ENCODE assay signal across 14 cellular contexts in genomic region chr12:13164859-13165577, GRCh38. TPM values are rescaled to one million over a fixed set of nuclear protein-coding genes. Genes with fewer than 3 reads are reported as not detected.
DNase-seq lines count a peak whose midpoint lies in the region; ATAC-seq, FAIRE-seq and TF ChIP-seq lines count a peak whose summit lies in the region.
"Had no signal": no experiment of that assay in that cellular context is flagged by ENCODE, and none has a peak within 500 bp of the region (broad histone marks: within the 10 kb centered on the region; RNA-seq: fewer than 3 reads in every experiment).

No MANE protein-coding gene starts in this region.

- BruUV-seq in HCT116 (replicated peaks; lab: Mats Ljungman, UMichigan) (no TSS peak), K562 (replicated peaks; lab: Mats Ljungman, UMichigan) (no TSS peak)

- peak overlapping the region; percentile 41 for H3K4me3 ChIP-seq in CD4-positive, CD25-positive, alpha-beta regulatory T cell (ENCODE audit: low read depth, low read length)
- H3K4me3 ChIP-seq in HCT116 (replicated peaks in 1 of 2; ENCODE audit: low read depth in 1 of 2, low read length in 2 of 2) (peak overlapping the region in 1 of 2 experiments; percentile 15; a peak in 1 of 4 replicates), K562 (no peak overlapping the region)
- H3K4me3 ChIP-seq in naive thymus-derived CD4-positive, alpha-beta T cell (ENCODE audit: low read length), result no peak overlapping the region
- H3K4me3 ChIP-seq: prostate gland had no signal

- POLR2A ChIA-PET in HCT116 (lab: Charles Lee) (interaction anchor here (1.1 kb wide), 1 partner anchor 31 kb away, joined by 4 read pairs; the partner anchor contains the start of gene EMP1), K562 (lab: Yijun Ruan, JAX) (no interaction called here)
- POLR2A ChIA-PET in naive thymus-derived CD4-positive, alpha-beta T cell (lab: Charles Lee), result interaction anchor here (0.7 kb wide), 2 partner anchors 13 to 15 kb away, joined by 3 to 4 read pairs; no protein-coding TSS in a partner anchor

- H3K36me3 Mint-ChIP-seq in CD4-positive, CD25-positive, alpha-beta regulatory T cell, result no peaks in the 10 kb centered on the region
- peaks cover 0 to 2% (median 0%) of the 10 kb centered on the region in 5 donors for H3K36me3 Mint-ChIP-seq in naive thymus-derived CD4-positive, alpha-beta T cell

- intact Hi-C loops in HCT116 (cut with micrococcal nuclease), result no loop called here
- intact Hi-C loops in K562 (cut with micrococcal nuclease), result no loop called here
- intact Hi-C loops in naive thymus-derived CD4-positive, alpha-beta T cell (cut with micrococcal nuclease), result loop anchor here (1.0 to 5.0 kb wide), 4 partner anchors 14 to 163 kb away; partner anchors contain the start of genes EMP1 (in 2 of the 2) and HEBP1 (in 1 of the 2)

- RAD21 ChIA-PET in HCT116 (lab: Charles Lee; ENCODE audit: low non-redundant PET in 1 of 2, low total read pairs in 2 of 2, uncharacterized antibody in 2 of 2, unreplicated experiment in 2 of 2), result no interaction called here

- DNase-seq in CD4-positive, CD25-positive, alpha-beta regulatory T cell, result no peak
- no peak for DNase-seq in HCT116 (ENCODE audit: low read depth, low spot score)
- no peak for DNase-seq in K562 (ENCODE audit: extremely low read depth in 1 of 4, low spot score in 3 of 4)
- no peak for DNase-seq in naive thymus-derived CD4-positive, alpha-beta T cell
- no peak for DNase-seq in NCI-H446 (lab: John Stamatoyannopoulos, UW)
- no peak for DNase-seq in NCI-H187 (lab: John Stamatoyannopoulos, UW)
- DNase-seq in GM12891 (ENCODE audit: insufficient read length, low spot score), result no peak
- no peak for DNase-seq in dedifferentiated amniotic fluid mesenchymal stem cell (ENCODE audit: extremely low spot score)
- DNase-seq: midbrain, NCI-H526 treated with DMSO at 0.1 percent for 48 hours, SHP77 treated with DMSO at 0.1 percent for 48 hours had no signal

- no peak for TF ChIP-seq CTCF in HCT116 (IDR thresholded peaks at IDR 0.05 in 2 of 3, conservative IDR thresholded peaks at IDR 0.05 in 1 of 3; ENCODE audit: borderline replicate concordance in 1 of 3, insufficient read depth in 1 of 3, low read depth in 2 of 3, low read length in 2 of 3)
- TF ChIP-seq CTCF in K562 (IDR thresholded peaks at IDR 0.05 in 2 of 3, conservative IDR thresholded peaks at IDR 0.05 in 1 of 3; ENCODE audit: insufficient read depth in 2 of 3, low read depth in 1 of 3, low read length in 3 of 3), result no peak

- no peaks in the 10 kb centered on the region for H3K9me3 ChIP-seq in CD4-positive, CD25-positive, alpha-beta regulatory T cell (ENCODE audit: control insufficient read depth in 2 of 2, low read length in 2 of 2)
- H3K9me3 ChIP-seq in HCT116 (ENCODE audit: control insufficient read depth in 1 of 2, insufficient read depth in 1 of 2, low read depth in 1 of 2, low read length in 2 of 2), result no peaks in the 10 kb centered on the region
- H3K9me3 ChIP-seq in K562 (replicated peaks; ENCODE audit: control insufficient read depth, insufficient read depth, low read depth, low read length), result no peaks in the 10 kb centered on the region
- no peaks in the 10 kb centered on the region for H3K9me3 ChIP-seq in naive thymus-derived CD4-positive, alpha-beta T cell (ENCODE audit: control insufficient read depth in 2 of 3, low read length in 3 of 3)
- H3K9me3 ChIP-seq: prostate gland had no signal

- H3K9ac ChIP-seq in HCT116 (ENCODE audit: low read length), result peak overlapping the region; percentile 45
- H3K9ac ChIP-seq in K562 (ENCODE audit: insufficient read depth in 1 of 2, low read depth in 2 of 2, low read length in 2 of 2), result no peak overlapping the region

- peaks cover 10% of the 10 kb centered on the region for H3K4me1 ChIP-seq in CD4-positive, CD25-positive, alpha-beta regulatory T cell (ENCODE audit: control insufficient read depth, insufficient read depth, low read length, poor library complexity, severe bottlenecking)
- H3K4me1 ChIP-seq in HCT116 (ENCODE audit: control insufficient read depth in 1 of 2, insufficient read depth in 2 of 2, low read length in 2 of 2) (peaks cover 23 to 59% of the 10 kb centered on the region in 2 experiments), K562 (replicated peaks in 1 of 2; ENCODE audit: control insufficient read depth in 2 of 2, insufficient read depth in 2 of 2, low read length in 2 of 2) (no peaks in the 10 kb centered on the region; a peak in 1 of 5 replicates)
- H3K4me1 ChIP-seq in naive thymus-derived CD4-positive, alpha-beta T cell (ENCODE audit: control insufficient read depth in 2 of 2, insufficient read depth in 2 of 2, low read length in 2 of 2), result peaks cover 13 to 24% of the 10 kb centered on the region in 2 donors
- H3K4me1 ChIP-seq: prostate gland had no signal

- ATAC-seq in CD4-positive, CD25-positive, alpha-beta regulatory T cell (ENCODE audit: low read depth in 2 of 2), result no peak
- no peak for ATAC-seq in HCT116
- ATAC-seq in K562, result no peak
- no peak for ATAC-seq in naive thymus-derived CD4-positive, alpha-beta T cell

- CTCF ChIA-PET in HCT116 (lab: Charles Lee), result no interaction called here
- CTCF ChIA-PET in K562 (lab: Yijun Ruan, JAX; ENCODE audit: low intra/inter-chr PET ratio), result no interaction called here
- CTCF ChIA-PET in naive thymus-derived CD4-positive, alpha-beta T cell (lab: Charles Lee), result interaction anchor here (1.2 kb wide), 1 partner anchor 47 kb away, joined by 5 read pairs; no protein-coding TSS in a partner anchor

- no peaks in the 10 kb centered on the region for H3K36me3 ChIP-seq in CD4-positive, CD25-positive, alpha-beta regulatory T cell (ENCODE audit: control insufficient read depth, insufficient read depth, low read length)
- no peaks in the 10 kb centered on the region for H3K36me3 ChIP-seq in HCT116 (ENCODE audit: control insufficient read depth in 1 of 2, insufficient read depth in 2 of 2, low read length in 2 of 2)
- no peaks in the 10 kb centered on the region for H3K36me3 ChIP-seq in K562 (ENCODE audit: control insufficient read depth, insufficient read depth, low read length)
- H3K36me3 ChIP-seq in naive thymus-derived CD4-positive, alpha-beta T cell (ENCODE audit: control insufficient read depth in 2 of 3, insufficient read depth in 3 of 3, low read length in 3 of 3), result no peaks in the 10 kb centered on the region
- H3K36me3 ChIP-seq: prostate gland had no signal

- H3K27me3 ChIP-seq in CD4-positive, CD25-positive, alpha-beta regulatory T cell (ENCODE audit: control insufficient read depth, insufficient read depth, low read length), result no peaks in the 10 kb centered on the region
- H3K27me3 ChIP-seq in HCT116 (ENCODE audit: insufficient read depth, low read length), result no peaks in the 10 kb centered on the region
- no peaks in the 10 kb centered on the region for H3K27me3 ChIP-seq in K562 (ENCODE audit: control insufficient read depth in 2 of 2, insufficient read depth in 2 of 2, low read length in 2 of 2)
- H3K27me3 ChIP-seq in naive thymus-derived CD4-positive, alpha-beta T cell (ENCODE audit: control insufficient read depth in 2 of 2, insufficient read depth in 2 of 2, low read length in 2 of 2), result no peaks in the 10 kb centered on the region

- H3K4me3 Mint-ChIP-seq in CD4-positive, CD25-positive, alpha-beta regulatory T cell, result peak overlapping the region in 2 of 4 donors; percentile 34 to 53
- peak overlapping the region in 7 of 10 donors; percentile 13 to 63 (median 57) for H3K4me3 Mint-ChIP-seq in naive thymus-derived CD4-positive, alpha-beta T cell
- H3K4me3 Mint-ChIP-seq: activated T-cell treated with anti-CD3 and anti-CD28 coated beads, Interleukin-2, amount 50 U/mL, for 4 hours had no signal

- H4K20me1 ChIP-seq in HCT116 (ENCODE audit: insufficient read depth), result no peaks in the 10 kb centered on the region
- H4K20me1 ChIP-seq in K562 (replicated peaks; ENCODE audit: control insufficient read depth, insufficient read depth, low read length), result no peaks in the 10 kb centered on the region

- in situ Hi-C loops in K562 (cut with MboI), result no loop called here

- H3K27ac Mint-ChIP-seq in CD4-positive, CD25-positive, alpha-beta regulatory T cell, result peak overlapping the region; percentile 3 to 78 (median 68)
- peak overlapping the region; percentile 11 to 82 (median 76) for H3K27ac Mint-ChIP-seq in naive thymus-derived CD4-positive, alpha-beta T cell

- H3K27ac ChIP-seq in CD4-positive, CD25-positive, alpha-beta regulatory T cell (ENCODE audit: insufficient read depth, low read length, poor library complexity, severe bottlenecking), result no peak overlapping the region
- peak overlapping the region; percentile 3; the same call in 1 of the 2 replicates for H3K27ac ChIP-seq in HCT116 (ENCODE audit: low read depth, low read length)
- no peak overlapping the region for H3K27ac ChIP-seq in K562 (ENCODE audit: extremely low read depth, low read depth, low read length)
- H3K27ac ChIP-seq in naive thymus-derived CD4-positive, alpha-beta T cell (ENCODE audit: low read depth, low read length), result peak overlapping the region; percentile 1
- H3K27ac ChIP-seq: VCaP had no signal

- TF ChIP-seq POLR2A in HCT116 (IDR thresholded peaks at IDR 0.05; ENCODE audit: borderline replicate concordance, extremely low read depth, insufficient read depth, insufficient read length) (no peak), K562 (conservative IDR thresholded peaks at IDR 0.05) (no peak), GM12891 (IDR thresholded peaks at IDR 0.05; ENCODE audit: low read depth, low read length) (no peak)

- TF ChIP-seq RAD21 in HCT116 (IDR thresholded peaks at IDR 0.05; ENCODE audit: low read depth), result no peak
- TF ChIP-seq RAD21 in K562 (CRISPR knock-in tag; conservative IDR thresholded peaks at IDR 0.05 in 1 of 2, IDR thresholded peaks at IDR 0.05 in 1 of 2), result no peak

- FAIRE-seq in K562 (lab: Jason Lieb, UNC) (no peak), GM12891 (lab: Jason Lieb, UNC) (no peak)

- peak overlapping the region; percentile 52 for H2AFZ ChIP-seq in HCT116 (ENCODE audit: low read depth, low read length, poor library complexity, severe bottlenecking)
- H2AFZ ChIP-seq in K562 (ENCODE audit: low read depth, low read length), result no peak overlapping the region

- no peaks in the 10 kb centered on the region for H3K9me1 ChIP-seq in K562 (ENCODE audit: control insufficient read depth, insufficient read depth, low read length)

- H3K4me1 Mint-ChIP-seq in CD4-positive, CD25-positive, alpha-beta regulatory T cell, result peaks cover 1 to 25% (median 13%) of the 10 kb centered on the region in 4 donors
- H3K4me1 Mint-ChIP-seq in naive thymus-derived CD4-positive, alpha-beta T cell, result peaks cover 16 to 35% (median 23%) of the 10 kb centered on the region in 7 donors

- H3K79me2 ChIP-seq in HCT116 (ENCODE audit: insufficient read depth, low read length) (no peaks in the 10 kb centered on the region), K562 (ENCODE audit: control insufficient read depth, insufficient read depth, low read length) (no peaks in the 10 kb centered on the region)

- peak overlapping the region; percentile 63 for H3K4me2 ChIP-seq in HCT116 (ENCODE audit: low read length)
- H3K4me2 ChIP-seq in K562 (ENCODE audit: insufficient read depth, low read length), result no peak overlapping the region

- H3K9me3 Mint-ChIP-seq in CD4-positive, CD25-positive, alpha-beta regulatory T cell, result peaks cover 0 to 5% (median 0%) of the 10 kb centered on the region in 7 donors
- peaks cover 0 to 5% (median 0%) of the 10 kb centered on the region in 11 donors for H3K9me3 Mint-ChIP-seq in naive thymus-derived CD4-positive, alpha-beta T cell

- WGBS in K562 (ENCODE audit: insufficient coverage, low coverage, missing lambda C conversion rate), result 0% methylated on average over 5 of the region's 5 CpGs

- H3K27me3 Mint-ChIP-seq in CD4-positive, CD25-positive, alpha-beta regulatory T cell, result peaks cover 12% of the 10 kb centered on the region
- H3K27me3 Mint-ChIP-seq in naive thymus-derived CD4-positive, alpha-beta T cell, result peaks cover 0 to 20% (median 4%) of the 10 kb centered on the region in 5 donors

- no peaks in the 10 kb centered on the region for H3K9me2 ChIP-seq in HCT116 (ENCODE audit: insufficient read depth)

- TF ChIP-seq EP300 in K562 (IDR thresholded peaks at IDR 0.05; ENCODE audit: low read length), result no peak

RNA-seq across cellular contexts. Expression of gene EMP1, which starts 31.5 kb away (rescaled TPM):
- 1.6 TPM for total RNA-seq in CD4-positive, CD25-positive, alpha-beta regulatory T cell
- under 1 TPM in 2 of 4 donors, not detected in 2; 0.15 to 0.38 TPM for polyA plus RNA-seq in CD4-positive, CD25-positive, alpha-beta regulatory T cell
- total RNA-seq in HCT116 (2021; ENCODE audit: unreplicated experiment) (110 TPM), K562 (2014; rRNA removed) (not detected in 2 replicates), K562 (2014; rRNA removed; fragmentation: Illumina TruSeq; extraction: Trizol) (not detected in 2 replicates), K562 (2015; rRNA removed; fragmentation: Illumina TruSeq; extraction: Trizol) (not detected in 2 replicates), K562 (2021) (0.47 and 0.60 TPM in 2 replicates)
- polyA plus RNA-seq in HCT116 (2012), result 170 and 244 TPM in 2 replicates
- total RNA-seq in K562 (2011; cell fraction: chromatin; rRNA removed; ENCODE audit: low replicate concordance), result not detected in 2 replicates
- 0.17 TPM in 1 of 2 replicates, not detected in the other for total RNA-seq in K562 (2011; cell fraction: nucleolus; rRNA removed)
- total RNA-seq in K562 (2011; cell fraction: nucleoplasm; rRNA removed), result not detected in 2 replicates
- polyA plus RNA-seq in K562 (2011; rRNA removed) (0.10 and 0.12 TPM in 2 replicates), K562 (2014; fragmentation: Illumina TruSeq; extraction: Trizol) (not detected in 2 replicates), K562 (2014; fragmentation: Nextera tagmentation; extraction: Ambion mirVana) (not detected), K562 (2014; rRNA removed) (0.03 TPM in 1 of 2 replicates, not detected in the other)
- polyA plus RNA-seq in K562 (2011; cell fraction: cytosol; rRNA removed), result 0.18 TPM in 1 of 2 replicates, not detected in the other
- 0.20 and 0.31 TPM in 2 replicates for polyA plus RNA-seq in K562 (2011; cell fraction: nucleus; rRNA removed)
- polyA plus RNA-seq in K562 (2012), result 0.24 TPM in 1 of 2 replicates, not detected in the other
- 0.54 TPM in 1 of 2 replicates, not detected in the other for polyA minus RNA-seq in K562 (2011; rRNA and poly(A)+ RNA removed)
- not detected in 2 replicates for polyA minus RNA-seq in K562 (2011; cell fraction: cytosol; rRNA and poly(A)+ RNA removed)
- 0.11 and 0.27 TPM in 2 replicates for polyA minus RNA-seq in K562 (2011; cell fraction: nucleus; rRNA and poly(A)+ RNA removed)
- total RNA-seq in naive thymus-derived CD4-positive, alpha-beta T cell, result 10 to 100 TPM in 2 of 5 experiments, 1 to 10 TPM in 3; 3.4 to 40.1 (median 4.4) TPM
- polyA plus RNA-seq in naive thymus-derived CD4-positive, alpha-beta T cell, result under 1 TPM in 1 of 2 donors, not detected in 1; 0.37 TPM
- polyA plus RNA-seq in GM12891 (2012; ENCODE audit: low read depth, missing spikeins), result 0.44 TPM

Comparison
In these comparisons a context has a peak if more than half of its experiments do, and no peak if none do; other contexts are left out.
1. H3K27ac ChIP-seq: peak in HCT116 (single experiment) and naive thymus-derived CD4-positive, alpha-beta T cell (single experiment); none in CD4-positive, CD25-positive, alpha-beta regulatory T cell (single experiment) and K562 (single experiment).
2. intact Hi-C loops: an anchor here in naive thymus-derived CD4-positive, alpha-beta T cell (1.0 to 5.0 kb wide); none called in HCT116 and K562.